ENCODE assay signal across 8 cellular contexts in the genomic region with DNA sequence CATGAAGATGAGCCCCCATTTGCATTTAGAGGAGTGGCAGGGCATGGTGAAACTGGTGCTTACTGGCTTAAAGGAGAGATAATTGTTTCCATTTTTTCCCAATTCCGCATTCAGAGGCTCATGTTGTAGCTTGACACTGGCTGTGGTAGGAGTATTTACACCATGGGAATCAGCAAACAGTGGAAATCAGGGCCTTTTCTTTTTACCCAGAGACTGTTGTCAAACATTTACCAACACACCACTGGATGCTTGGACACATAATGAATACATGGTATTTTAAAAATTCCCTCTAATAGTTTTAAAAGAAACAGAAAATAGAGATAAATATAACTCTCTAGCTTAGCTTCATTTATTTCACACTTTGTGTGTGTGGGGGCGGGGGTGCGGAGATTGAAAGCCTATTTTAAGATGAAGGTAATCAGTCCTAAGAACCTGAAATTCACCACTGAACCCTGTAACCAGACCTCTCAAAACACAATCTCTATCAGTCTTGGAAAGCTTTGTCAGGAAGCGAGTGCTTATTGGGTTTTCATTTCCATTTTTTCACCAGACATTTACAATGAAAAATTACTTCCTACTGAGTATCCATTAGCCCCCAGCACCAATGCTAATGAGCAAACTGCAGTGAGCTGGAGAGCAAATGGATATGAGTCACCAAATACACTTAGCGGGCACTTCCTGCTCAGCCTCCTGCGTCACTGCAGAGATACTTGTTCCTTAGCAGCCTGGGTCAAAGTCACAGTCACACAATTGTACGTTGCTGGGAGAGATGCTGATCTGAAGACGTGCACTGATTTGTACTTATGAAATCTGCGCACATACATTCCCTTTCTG.
DNase-seq lines count a peak whose midpoint lies in the region; ATAC-seq, FAIRE-seq and TF ChIP-seq lines count a peak whose summit lies in the region.

No MANE protein-coding gene starts in this region.

- H3K4me2 ChIP-seq in astrocyte (ENCODE audit: low read length), result peak overlapping the region; percentile 55

- no peaks in the 10 kb centered on the region for H3K27me3 ChIP-seq in astrocyte (ENCODE audit: insufficient read depth, low read length)
- H3K27me3 ChIP-seq in left lung, result no peaks in the 10 kb centered on the region

- H3K27ac Mint-ChIP-seq in activated naive CD4-positive, alpha-beta T cell treated with anti-CD3 and anti-CD28 coated beads for 36 hours, result no peak overlapping the region
- H3K27ac Mint-ChIP-seq in activated naive CD4-positive, alpha-beta T cell treated with anti-CD3 and anti-CD28 coated beads, Interleukin-2, amount 50 U/mL, for 72 hours, result no peak overlapping the region
- H3K27ac Mint-ChIP-seq in astrocyte (ENCODE audit: unreplicated experiment) (peak overlapping the region; percentile 88), nephron progenitor cell (no peak overlapping the region)

- ATAC-seq in activated naive CD4-positive, alpha-beta T cell treated with anti-CD3 and anti-CD28 coated beads, Interleukin-2, amount 50 U/mL, for 72 hours, result no peak
- ATAC-seq in HG02970 (IDR thresholded peaks at IDR 0.05; ENCODE audit: low FRiP score, unreplicated experiment) (peak; percentile 79), left lung (peak; percentile 98)

- H3K4me1 ChIP-seq in astrocyte (ENCODE audit: insufficient read depth, low read length) (peaks cover 17% of the 10 kb centered on the region), left lung (peaks cover 0 to 6% of the 10 kb centered on the region in 2 donors)

- CTCF ChIA-PET in activated naive CD4-positive, alpha-beta T cell treated with anti-CD3 and anti-CD28 coated beads for 36 hours (lab: Charles Lee), result no interaction called here

- no peaks in the 10 kb centered on the region for H4K20me1 ChIP-seq in astrocyte (ENCODE audit: insufficient read depth, low read length)

- intact Hi-C loops in activated naive CD4-positive, alpha-beta T cell treated with anti-CD3 and anti-CD28 coated beads for 36 hours (cut with micrococcal nuclease), result no loop called here
- intact Hi-C loops in left lung (cut with DNase I), result no loop called here

- no peak overlapping the region for H3K4me3 Mint-ChIP-seq in activated naive CD4-positive, alpha-beta T cell treated with anti-CD3 and anti-CD28 coated beads for 36 hours
- no peak overlapping the region for H3K4me3 Mint-ChIP-seq in astrocyte (ENCODE audit: unreplicated experiment)
- no peak overlapping the region for H3K4me3 Mint-ChIP-seq in nephron progenitor cell

- H3K36me3 Mint-ChIP-seq in activated naive CD4-positive, alpha-beta T cell treated with anti-CD3 and anti-CD28 coated beads for 36 hours (ENCODE audit: low read depth), result no peaks in the 10 kb centered on the region
- no peaks in the 10 kb centered on the region for H3K36me3 Mint-ChIP-seq in activated naive CD4-positive, alpha-beta T cell treated with anti-CD3 and anti-CD28 coated beads, Interleukin-2, amount 50 U/mL, for 72 hours
- H3K36me3 Mint-ChIP-seq in astrocyte (ENCODE audit: low read depth, unreplicated experiment) (no peaks in the 10 kb centered on the region), nephron progenitor cell (ENCODE audit: low read depth) (no peaks in the 10 kb centered on the region)

- peak; percentile 100 for FAIRE-seq in astrocyte (lab: Jason Lieb, UNC)

- H3K9me3 Mint-ChIP-seq in activated naive CD4-positive, alpha-beta T cell treated with anti-CD3 and anti-CD28 coated beads for 36 hours, result no peaks in the 10 kb centered on the region
- H3K9me3 Mint-ChIP-seq in activated naive CD4-positive, alpha-beta T cell treated with anti-CD3 and anti-CD28 coated beads, Interleukin-2, amount 50 U/mL, for 72 hours, result peaks cover 0 to 4% of the 10 kb centered on the region in 2 donors
- H3K9me3 Mint-ChIP-seq in astrocyte (ENCODE audit: unreplicated experiment) (no peaks in the 10 kb centered on the region), nephron progenitor cell (no peaks in the 10 kb centered on the region)

- H3K9me3 ChIP-seq in astrocyte (ENCODE audit: insufficient read depth, low read depth, low read length) (no peaks in the 10 kb centered on the region), left lung (no peaks in the 10 kb centered on the region)

- H3K79me2 ChIP-seq in astrocyte (ENCODE audit: insufficient read depth, low read length), result no peaks in the 10 kb centered on the region

- peak; percentile 12 for DNase-seq in activated naive CD4-positive, alpha-beta T cell treated with anti-CD3 and anti-CD28 coated beads for 36 hours
- DNase-seq in activated naive CD4-positive, alpha-beta T cell treated with anti-CD3 and anti-CD28 coated beads, Interleukin-2, amount 50 U/mL, for 72 hours (ENCODE audit: low spot score in 2 of 2), result no peak
- DNase-seq in NCI-H2107 (lab: John Stamatoyannopoulos, UW), result peak; percentile 22
- peak; percentile 99 for DNase-seq in astrocyte (ENCODE audit: low read depth)
- DNase-seq in left lung, result peak in 1 of 2 donors; percentile 62
- DNase-seq in nephron progenitor cell, result no peak
- DNase-seq in ecto neural progenitor cell (ENCODE audit: low spot score), result no peak

- peak overlapping the region; percentile 35 for H2AFZ ChIP-seq in astrocyte (ENCODE audit: low read depth, low read length)

- no peak for TF ChIP-seq CTCF in astrocyte (IDR thresholded peaks at IDR 0.05; ENCODE audit: insufficient read depth, low read depth, low read length)
- no peak for TF ChIP-seq CTCF in left lung (IDR thresholded peaks at IDR 0.05)
- no peak for TF ChIP-seq CTCF in nephron progenitor cell (IDR thresholded peaks at IDR 0.05)

- H3K9ac ChIP-seq in astrocyte (ENCODE audit: low read length), result peak overlapping the region; percentile 64

- H3K27me3 Mint-ChIP-seq in activated naive CD4-positive, alpha-beta T cell treated with anti-CD3 and anti-CD28 coated beads for 36 hours (ENCODE audit: low read depth), result peaks cover 3% of the 10 kb centered on the region
- H3K27me3 Mint-ChIP-seq in astrocyte (ENCODE audit: low read depth, unreplicated experiment) (no peaks in the 10 kb centered on the region), nephron progenitor cell (ENCODE audit: low read depth, poor library complexity) (no peaks in the 10 kb centered on the region)

- peak overlapping the region; percentile 83 for H3K27ac ChIP-seq in astrocyte (ENCODE audit: low read depth, low read length)
- no peak overlapping the region for H3K27ac ChIP-seq in left lung

- H3K4me1 Mint-ChIP-seq in activated naive CD4-positive, alpha-beta T cell treated with anti-CD3 and anti-CD28 coated beads for 36 hours (ENCODE audit: low read depth), result no peaks in the 10 kb centered on the region
- peaks cover 17% of the 10 kb centered on the region for H3K4me1 Mint-ChIP-seq in astrocyte (ENCODE audit: low read depth, unreplicated experiment)
- peaks cover 14% of the 10 kb centered on the region for H3K4me1 Mint-ChIP-seq in nephron progenitor cell

- H3K36me3 ChIP-seq in astrocyte (ENCODE audit: insufficient read depth, low read length) (no peaks in the 10 kb centered on the region), left lung (no peaks in the 10 kb centered on the region)

- H3K4me3 ChIP-seq in astrocyte (ENCODE audit: insufficient read depth, low read depth, low read length) (peak overlapping the region; percentile 2), left lung (no peak overlapping the region)

Comparison
In these comparisons a context has a peak if more than half of its experiments do, and no peak if none do; other contexts are left out.
1. DNase-seq: peak in activated naive CD4-positive, alpha-beta T cell treated with anti-CD3 and anti-CD28 coated beads for 36 hours (single experiment), NCI-H2107 (single experiment) and astrocyte (single experiment); none in activated naive CD4-positive, alpha-beta T cell treated with anti-CD3 and anti-CD28 coated beads, Interleukin-2, amount 50 U/mL, for 72 hours (0 of 2), nephron progenitor cell (single experiment) and ecto neural progenitor cell (single experiment).
2. ATAC-seq: peak in HG02970 (single experiment) and left lung (single experiment); none in activated naive CD4-positive, alpha-beta T cell treated with anti-CD3 and anti-CD28 coated beads, Interleukin-2, amount 50 U/mL, for 72 hours (0 of 2).